Comparison of ENCODE assay signal across 8 cellular contexts in genomic region chr16:69796285-69797118, GRCh38. TPM values are rescaled to one million over a fixed set of nuclear protein-coding genes. Genes with fewer than 3 reads are reported as not detected.
DNase-seq lines count a peak whose midpoint lies in the region; ATAC-seq and TF ChIP-seq lines count a peak whose summit lies in the region.

No MANE protein-coding gene starts in this region.

- no peak overlapping the region for H2BK12ac ChIP-seq in H9 (ENCODE audit: insufficient read length, low read depth, low read length)

- no peak overlapping the region for H4K8ac ChIP-seq in H9 (replicated peaks; ENCODE audit: insufficient read length, low read depth, low read length)

- H3K36me3 ChIP-seq in OCI-LY7 (ENCODE audit: insufficient read depth, low read length) = peaks cover 35% of the 10 kb centered on the region
- no peaks in the 10 kb centered on the region for H3K36me3 ChIP-seq in mammary epithelial cell (ENCODE audit: insufficient read depth, low read length)

- H2BK5ac ChIP-seq in H9 (ENCODE audit: insufficient read length, low read length) = no peak overlapping the region

- H2BK15ac ChIP-seq in H9 (ENCODE audit: low read depth, low read length) = no peak overlapping the region

- intact Hi-C loops in OCI-LY7 (cut with micrococcal nuclease; ENCODE audit: unreplicated experiment) = loop anchor here (1.0 kb wide), 1 partner anchor 134 kb away; no protein-coding TSS in a partner anchor
- intact Hi-C loops in mammary epithelial cell (cut with micrococcal nuclease) = loop anchor here (1.0 to 2.0 kb wide), 4 partner anchors 63 to 141 kb away; no protein-coding TSS in a partner anchor

- dilution Hi-C loops in mammary epithelial cell (cut with HindIII; ENCODE audit: low sequenced_read_pairs) = no loop called here

- no peaks in the 10 kb centered on the region for H3K9me2 ChIP-seq in OCI-LY7 (ENCODE audit: insufficient read depth, low read length)

- peak overlapping the region in 2 of 3 experiments; percentile 86 to 94; a peak in 2 of 7 replicates for H3K27ac Mint-ChIP-seq in H9

- H3K4me3 ChIP-seq in OCI-LY7 (ENCODE audit: low read depth, low read length, poor library complexity, severe bottlenecking) (no peak overlapping the region), mammary epithelial cell (replicated peaks in 1 of 3; ENCODE audit: insufficient read depth in 1 of 3, low read depth in 2 of 3, low read length in 3 of 3) (no peak overlapping the region)

- H3K4me1 ChIP-seq in H9 (ENCODE audit: insufficient read depth, low read length) (no peaks in the 10 kb centered on the region), OCI-LY7 (ENCODE audit: insufficient read depth, low read length, poor library complexity, severe bottlenecking) (no peaks in the 10 kb centered on the region), mammary epithelial cell (ENCODE audit: insufficient read depth, low read length) (no peaks in the 10 kb centered on the region)

- H3K9me3 Mint-ChIP-seq in H9 = no peaks in the 10 kb centered on the region

- no peak overlapping the region for H3K14ac ChIP-seq in H9 (ENCODE audit: insufficient read depth, low read length)

- H3K79me1 ChIP-seq in H9 (ENCODE audit: insufficient read depth, low read depth, low read length, poor library complexity, severe bottlenecking) = no peaks in the 10 kb centered on the region

- H3K4ac ChIP-seq in H9 (ENCODE audit: low read depth, low read length) = no peak overlapping the region

- H3K79me2 ChIP-seq in H9 (ENCODE audit: insufficient read depth, low read length) = no peaks in the 10 kb centered on the region
- H3K79me2 ChIP-seq in OCI-LY7 (ENCODE audit: insufficient read depth, low read depth, low read length) = no peaks in the 10 kb centered on the region
- H3K79me2 ChIP-seq in mammary epithelial cell (ENCODE audit: insufficient read depth, low read length) = no peaks in the 10 kb centered on the region

- H2AFZ ChIP-seq in H9 (ENCODE audit: low read length) (no peak overlapping the region), OCI-LY7 (ENCODE audit: low read length) (no peak overlapping the region), mammary epithelial cell (ENCODE audit: low read depth, low read length) (no peak overlapping the region)

- no peaks in the 10 kb centered on the region for H3K9me3 ChIP-seq in H9 (ENCODE audit: control insufficient read depth, low read depth, low read length)
- H3K9me3 ChIP-seq in OCI-LY7 (ENCODE audit: low read length) = no peaks in the 10 kb centered on the region
- no peaks in the 10 kb centered on the region for H3K9me3 ChIP-seq in mammary epithelial cell (replicated peaks; ENCODE audit: insufficient read depth, low read length)

- peak overlapping the region; percentile 19 to 35; a peak in 3 of 5 replicates for H3K4me3 Mint-ChIP-seq in H9

- WGBS in H9 (ENCODE audit: extremely low coverage, insufficient read length, low lambda C conversion rate) = no CpG with 5 or more reads among the region's 19 CpGs
- 44% methylated on average over 19 of the region's 19 CpGs for WGBS in mammary epithelial cell (ENCODE audit: low coverage, missing lambda C conversion rate)

- H2AK5ac ChIP-seq in H9 (ENCODE audit: insufficient read length, low read length) = no peak overlapping the region

- POLR2A ChIA-PET in OCI-LY7 (lab: Charles Lee) = no interaction called here

- no peak for ATAC-seq in HG03439 (IDR thresholded peaks at IDR 0.05; ENCODE audit: unreplicated experiment)

- CTCF ChIA-PET in OCI-LY7 (lab: Charles Lee; ENCODE audit: unreplicated experiment) (no interaction called here), mammary epithelial cell (lab: Charles Lee; ENCODE audit: low non-redundant PET) (no interaction called here)

- H4K20me1 ChIP-seq in H9 (ENCODE audit: control insufficient read depth, insufficient read depth, insufficient read length) = no peaks in the 10 kb centered on the region
- H4K20me1 ChIP-seq in OCI-LY7 (ENCODE audit: insufficient read depth, low read length) = no peaks in the 10 kb centered on the region
- no peaks in the 10 kb centered on the region for H4K20me1 ChIP-seq in mammary epithelial cell (ENCODE audit: insufficient read depth, low read length)

- in situ Hi-C loops in mammary epithelial cell (cut with MboI; ENCODE audit: low sequenced_read_pairs in 2 of 2) = loop anchor here (5.0 to 10.0 kb wide), 2 partner anchors 128 to 131 kb away; no protein-coding TSS in a partner anchor

- peaks cover 5 to 20% (median 17%) of the 10 kb centered on the region in 3 experiments; a peak in 6 of 7 replicates for H3K36me3 Mint-ChIP-seq in H9 (ENCODE audit: insufficient read depth in 1 of 3, low read depth in 3 of 3)

- no peaks in the 10 kb centered on the region for H3K23me2 ChIP-seq in H9 (ENCODE audit: insufficient read length, low read depth, low read length, poor library complexity, severe bottlenecking)

- no peak overlapping the region for H3K23ac ChIP-seq in H9 (ENCODE audit: insufficient read length, low read depth, low read length)

- H3K9ac ChIP-seq in H9 (ENCODE audit: extremely low read depth, insufficient read length, low read length) (no peak overlapping the region), mammary epithelial cell (ENCODE audit: insufficient read depth, low read length) (no peak overlapping the region)

- no peak overlapping the region for H4K5ac ChIP-seq in H9 (ENCODE audit: insufficient read length, low read depth, low read length)

- H4K91ac ChIP-seq in H9 (ENCODE audit: insufficient read length, low read depth, low read length) = no peak overlapping the region

- DNase-seq in D341Med (ENCODE audit: low spot score) (peak; percentile 74), H9 (peak; percentile 54), OCI-LY7 (ENCODE audit: low spot score) (peak; percentile 70), mammary epithelial cell (peak; percentile 49), iris pigment epithelial cell (ENCODE audit: low read depth) (peak; percentile 73), NCI-H1048 (lab: John Stamatoyannopoulos, UW) (no peak)
- DNase-seq in stimulated activated CD4-positive, alpha-beta T cell treated with anti-CD3 and anti-CD28 coated beads, Interleukin-15, amount 100 ng/mL, for 24 hours = peak; percentile 12

- H2BK120ac ChIP-seq in H9 (ENCODE audit: low read depth, low read length, poor library complexity, severe bottlenecking) = no peak overlapping the region

- no peak overlapping the region for H3T11ph ChIP-seq in H9 (ENCODE audit: low read length)

- peaks cover 5 to 17% of the 10 kb centered on the region in 2 experiments for H3K4me1 Mint-ChIP-seq in H9

- H2BK20ac ChIP-seq in H9 (ENCODE audit: low read depth, low read length, poor library complexity, severe bottlenecking) = no peak overlapping the region

- no peak overlapping the region for H3K27ac ChIP-seq in H9 (ENCODE audit: insufficient read length, low read depth, low read length)
- H3K27ac ChIP-seq in OCI-LY7 (ENCODE audit: low read depth, low read length, poor library complexity, severe bottlenecking) = no peak overlapping the region
- no peak overlapping the region for H3K27ac ChIP-seq in mammary epithelial cell (ENCODE audit: insufficient read depth, low read depth, low read length)

- no TSS peak for BruUV-seq in OCI-LY7 (replicated peaks; lab: Mats Ljungman, UMichigan)
- BruUV-seq in mammary epithelial cell (replicated peaks; lab: Mats Ljungman, UMichigan) = no TSS peak

- no peaks in the 10 kb centered on the region for H3K27me3 ChIP-seq in H9 (ENCODE audit: insufficient read depth, low read length)
- H3K27me3 ChIP-seq in mammary epithelial cell (ENCODE audit: insufficient read depth, low read length) = no peaks in the 10 kb centered on the region

- no peak overlapping the region for H3K56ac ChIP-seq in H9 (ENCODE audit: insufficient read length, low read depth, low read length)

- H3K18ac ChIP-seq in H9 (ENCODE audit: insufficient read length, low read depth, low read length) = no peak overlapping the region

- no peaks in the 10 kb centered on the region for H3K27me3 Mint-ChIP-seq in H9 (ENCODE audit: low read depth)

- peak; percentile 92 for TF ChIP-seq CTCF in H9 (conservative IDR thresholded peaks at IDR 0.05)
- peak; percentile 93 for TF ChIP-seq CTCF in OCI-LY7 (conservative IDR thresholded peaks at IDR 0.05; ENCODE audit: low read length)
- TF ChIP-seq CTCF in mammary epithelial cell (conservative IDR thresholded peaks at IDR 0.05 in 1 of 2, IDR thresholded peaks at IDR 0.05 in 1 of 2; ENCODE audit: extremely low read depth in 1 of 2, insufficient read depth in 1 of 2, low read depth in 1 of 2, low read length in 2 of 2) = peak; percentile 90 to 97

- H3K4me2 ChIP-seq in H9 (ENCODE audit: insufficient read depth, insufficient read length, low read length) (no peak overlapping the region), OCI-LY7 (ENCODE audit: low read length) (no peak overlapping the region), mammary epithelial cell (ENCODE audit: insufficient read depth, low read depth, low read length) (no peak overlapping the region)

RNA-seq across cellular contexts. Expression of gene WWP2, which starts 34.4 kb away (rescaled TPM):
- total RNA-seq in H9 (2021) = 37.7 and 40.2 TPM in 2 replicates
- 20.8 and 30.3 TPM in 2 replicates for total RNA-seq in OCI-LY7 (2014; rRNA removed; shearing (Covaris generic))
- total RNA-seq in OCI-LY7 (2022) = 43.4 and 45.6 TPM in 2 replicates
- 10 to 100 TPM; 30.3 to 32.8 TPM for total RNA-seq in mammary epithelial cell
- polyA plus RNA-seq in mammary epithelial cell = 13.3 TPM
- 41.5 TPM for polyA minus RNA-seq in mammary epithelial cell

RNA-seq across cellular contexts. Expression of gene NOB1, which starts 41.8 kb away (rescaled TPM):
- 98.7 and 101 TPM in 2 replicates for total RNA-seq in H9 (2021)
- 29.3 and 36.9 TPM in 2 replicates for total RNA-seq in OCI-LY7 (2014; rRNA removed; shearing (Covaris generic))
- total RNA-seq in OCI-LY7 (2022) = 62.2 and 68.7 TPM in 2 replicates
- total RNA-seq in mammary epithelial cell = 10 to 100 TPM; 30.7 to 72.3 TPM
- polyA plus RNA-seq in mammary epithelial cell = 90.4 TPM
- polyA minus RNA-seq in mammary epithelial cell = 83.8 TPM
